ENCODE assay signal across 11 cellular contexts in genomic region chr17:76027159-76027839, GRCh38. TPM values are rescaled to one million over a fixed set of nuclear protein-coding genes. Genes with fewer than 3 reads are reported as not detected.
DNase-seq lines count a peak whose midpoint lies in the region; ATAC-seq and TF ChIP-seq lines count a peak whose summit lies in the region.
"Had no signal": no experiment of that assay in that cellular context is flagged by ENCODE, and none has a peak within 500 bp of the region (broad histone marks: within the 10 kb centered on the region; RNA-seq: fewer than 3 reads in every experiment).

Gene EVPL (minus strand): TSS chr17:76027306. CDS start chr17:76027198, 108 bp downstream.

- H3K27me3 ChIP-seq in RWPE2 (ENCODE audit: insufficient read depth, poor library complexity, severe bottlenecking) (no peaks in the 10 kb centered on the region), thyroid gland (no peaks in the 10 kb centered on the region)

- no peaks in the 10 kb centered on the region for H3K36me3 ChIP-seq in RWPE2 (ENCODE audit: low read depth)
- peaks cover 0 to 3% of the 10 kb centered on the region in 2 donors for H3K36me3 ChIP-seq in thyroid gland

- TF ChIP-seq CTCF in RWPE2 (IDR thresholded peaks at IDR 0.05; ENCODE audit: poor library complexity, severe bottlenecking) (no peak), thyroid gland (IDR thresholded peaks at IDR 0.05) (peak in 1 of 6 experiments; percentile 9)

- intact Hi-C loops in thyroid gland (cut with DNase I), result no loop called here

- H3K4me3 ChIP-seq in RWPE2 (ENCODE audit: severe bottlenecking), result peak within 1 kb of the TSS; percentile 41
- peak within 1 kb of the TSS in 2 of 3 donors; percentile 18 to 34 for H3K4me3 ChIP-seq in thyroid gland (replicated peaks in 1 of 3)

- H3K27ac ChIP-seq in RWPE2 (ENCODE audit: poor library complexity, severe bottlenecking) (peak within 1 kb of the TSS; percentile 56), thyroid gland (peak within 1 kb of the TSS; percentile 15 to 82 (median 68))

- peak in 1 of 2 donors; percentile 78 for TF ChIP-seq POLR2A in thyroid gland (IDR thresholded peaks at IDR 0.05)

- peak; percentile 94 for ATAC-seq in RWPE2 (ENCODE audit: low read depth)

- H3K9me3 ChIP-seq in RWPE2 (ENCODE audit: severe bottlenecking) (no peaks in the 10 kb centered on the region), thyroid gland (no peaks in the 10 kb centered on the region)

- DNase-seq in NCI-H1417 (lab: John Stamatoyannopoulos, UW) (peak in 2 of 3 experiments; percentile 43 to 65), NCI-H1417 treated with DMSO at 0.1 percent for 48 hours (lab: John Stamatoyannopoulos, UW) (no peak), RWPE2 (ENCODE audit: low spot score) (peak; percentile 92), kidney glomerular epithelial cell (lab: John Stamatoyannopoulos, UW) (peak; percentile 36), thyroid gland (peak; percentile 97 to 98), HuH-7.5 (ENCODE audit: low spot score) (no peak), retina (no peak)
- no peak for DNase-seq in stimulated activated CD4-positive, alpha-beta T cell treated with anti-CD3 and anti-CD28 coated beads, Interleukin-4, amount 100 ng/mL, for 4 hours
- DNase-seq: activated naive CD4-positive, alpha-beta T cell treated with Interleukin-2 at 50 U/mL for 16 hours; Karpas-422 had no signal

- no peaks in the 10 kb centered on the region for H3K4me1 ChIP-seq in RWPE2 (ENCODE audit: insufficient read depth, poor library complexity, severe bottlenecking)
- H3K4me1 ChIP-seq in thyroid gland, result peaks cover 9 to 11% of the 10 kb centered on the region in 2 donors

- 22 to 45% methylated on average over 1 to 13 of the region's 24 CpGs for WGBS in thyroid gland, 2 donors

RNA-seq across cellular contexts. Expression of gene EVPL, which starts in this region (rescaled TPM):
- total RNA-seq in thyroid gland, result 10 to 100 TPM; 14.8 to 33.4 (median 23.3) TPM
- total RNA-seq: A172 had no signal

Comparison
In these comparisons a context has a peak if more than half of its experiments do, and no peak if none do; other contexts are left out.
1. DNase-seq: peak in NCI-H1417 (2 of 3), RWPE2 (single experiment), kidney glomerular epithelial cell (single experiment) and thyroid gland (2 of 2); none in NCI-H1417 treated with DMSO at 0.1 percent for 48 hours (single experiment), HuH-7.5 (single experiment), retina (single experiment) and stimulated activated CD4-positive, alpha-beta T cell treated with anti-CD3 and anti-CD28 coated beads, Interleukin-4, amount 100 ng/mL, for 4 hours (0 of 2).